Comparison of ENCODE assay signal across 8 cellular contexts in genomic region chr17:51860934-51861561, GRCh38.
A peak's percentile ranks its signal among the peaks of the same experiment; 100 is the strongest.
DNase-seq lines count a peak whose midpoint lies in the region; ATAC-seq, FAIRE-seq and TF ChIP-seq lines count a peak whose summit lies in the region.

No MANE protein-coding gene starts in this region.

- no peaks in the 10 kb centered on the region for H3K27me3 ChIP-seq in MM.1S (replicated peaks; ENCODE audit: insufficient read depth, low read length)
- H3K27me3 ChIP-seq in HepG2 (ENCODE audit: control insufficient read depth in 1 of 2, insufficient read depth in 2 of 2, low read length in 2 of 2), result no peaks in the 10 kb centered on the region

- H3K4me2 ChIP-seq in MM.1S (ENCODE audit: low read depth, low read length) (no peak overlapping the region), HepG2 (ENCODE audit: low read depth, low read length) (no peak overlapping the region)

- H3K27me3 Mint-ChIP-seq in activated CD8-positive, alpha-beta T cell treated with anti-CD3 and anti-CD28 coated beads for 36 hours, result no peaks in the 10 kb centered on the region

- H3K36me3 ChIP-seq in MM.1S (replicated peaks; ENCODE audit: insufficient read depth, low read length), result no peaks in the 10 kb centered on the region
- no peaks in the 10 kb centered on the region for H3K36me3 ChIP-seq in HepG2 (replicated peaks in 1 of 2; ENCODE audit: control insufficient read depth in 1 of 2, insufficient read depth in 2 of 2, low read length in 2 of 2)

- CTCF ChIA-PET in AG04449 (lab: Yijun Ruan, JAX) (interaction anchor here (1.1 to 2.5 kb wide), 5 partner anchors 12 to 252 kb away, joined by 3 to 44 read pairs (median 4); no protein-coding TSS in a partner anchor), HepG2 (lab: Yijun Ruan, JAX; ENCODE audit: low intra/inter-chr PET ratio, low total read pairs) (no interaction called here)
- CTCF ChIA-PET in activated CD8-positive, alpha-beta T cell treated with anti-CD3 and anti-CD28 coated beads for 36 hours (lab: Charles Lee), result interaction anchor here (0.8 to 1.0 kb wide), 2 partner anchors 29 to 128 kb away, joined by 3 read pairs; no protein-coding TSS in a partner anchor

- H3K9ac ChIP-seq in MM.1S (ENCODE audit: low read length) (no peak overlapping the region), HepG2 (ENCODE audit: insufficient read depth, low read depth, low read length) (no peak overlapping the region)

- H3K9me3 Mint-ChIP-seq in activated CD8-positive, alpha-beta T cell treated with anti-CD3 and anti-CD28 coated beads for 36 hours, result no peaks in the 10 kb centered on the region

- TF ChIP-seq RAD21 in HepG2 (CRISPR knock-in tag; IDR thresholded peaks at IDR 0.05), result no peak

- H4K20me1 ChIP-seq in MM.1S (ENCODE audit: insufficient read depth, low read length), result no peaks in the 10 kb centered on the region
- no peaks in the 10 kb centered on the region for H4K20me1 ChIP-seq in HepG2 (ENCODE audit: insufficient read depth, low read length)

- H3K9me3 ChIP-seq in MM.1S (replicated peaks; ENCODE audit: insufficient read depth, low read length) (no peaks in the 10 kb centered on the region), HepG2 (ENCODE audit: low read length) (no peaks in the 10 kb centered on the region)

- H2AFZ ChIP-seq in MM.1S (ENCODE audit: low read length) (no peak overlapping the region), HepG2 (ENCODE audit: low read length) (no peak overlapping the region)

- H3K4me3 Mint-ChIP-seq in activated CD8-positive, alpha-beta T cell treated with anti-CD3 and anti-CD28 coated beads for 36 hours, result no peak overlapping the region

- H3K79me2 ChIP-seq in MM.1S (ENCODE audit: low read length) (no peaks in the 10 kb centered on the region), HepG2 (ENCODE audit: insufficient read depth, low read length) (no peaks in the 10 kb centered on the region)

- no peak overlapping the region for H3K27ac Mint-ChIP-seq in activated CD8-positive, alpha-beta T cell treated with anti-CD3 and anti-CD28 coated beads for 36 hours

- H3K36me3 Mint-ChIP-seq in activated CD8-positive, alpha-beta T cell treated with anti-CD3 and anti-CD28 coated beads for 36 hours (ENCODE audit: low read depth), result no peaks in the 10 kb centered on the region

- no TSS peak for BruUV-seq in HepG2 (replicated peaks; lab: Mats Ljungman, UMichigan)

- DNase-seq in AG04449 (ENCODE audit: low read depth, low spot score) (no peak), GM10266 (ENCODE audit: extremely low spot score) (peak; percentile 30), MM.1S (peak; percentile 45), HepG2 (ENCODE audit: low spot score) (peak; percentile 44), cortex of kidney (lab: John Stamatoyannopoulos, UW) (no peak)
- DNase-seq in activated CD8-positive, alpha-beta T cell treated with anti-CD3 and anti-CD28 coated beads for 36 hours, result peak; percentile 31

- POLR2A ChIA-PET in AG04449 (lab: Yijun Ruan, JAX) (no interaction called here), HepG2 (lab: Yijun Ruan, JAX) (no interaction called here)
- POLR2A ChIA-PET in activated CD8-positive, alpha-beta T cell treated with anti-CD3 and anti-CD28 coated beads for 36 hours (lab: Charles Lee), result no interaction called here

- TF ChIP-seq CTCF in AG04449 (IDR thresholded peaks at IDR 0.05; ENCODE audit: insufficient read depth, low read length, missing control alignments), result peak; percentile 70
- TF ChIP-seq CTCF in GM10266 (IDR thresholded peaks at IDR 0.05; ENCODE audit: control insufficient read depth, insufficient read depth, low read depth, missing control alignments), result peak; percentile 65
- peak; percentile 87 for TF ChIP-seq CTCF in MM.1S (IDR thresholded peaks at IDR 0.05; ENCODE audit: low read length)
- peak; percentile 49 for TF ChIP-seq CTCF in activated CD8-positive, alpha-beta T cell treated with anti-CD3 and anti-CD28 coated beads for 36 hours (IDR thresholded peaks at IDR 0.05)
- TF ChIP-seq CTCF in HepG2 (CRISPR knock-in tag; IDR thresholded peaks at IDR 0.05), result peak; percentile 78

- FAIRE-seq in HepG2 (lab: Jason Lieb, UNC), result peak; percentile 77

- TF ChIP-seq POLR2A in HepG2 (IDR thresholded peaks at IDR 0.05; ENCODE audit: insufficient read depth in 1 of 2, low read depth in 2 of 2, low read length in 2 of 2), result no peak

- TF ChIP-seq EP300 in HepG2 (IDR thresholded peaks at IDR 0.05; ENCODE audit: low read depth in 2 of 2, low read length in 2 of 2), result no peak
- TF ChIP-seq EP300 in HepG2 (CRISPR knock-in tag; IDR thresholded peaks at IDR 0.05; ENCODE audit: borderline replicate concordance), result no peak

- H3K27ac ChIP-seq in MM.1S (ENCODE audit: low read length), result no peak overlapping the region
- no peak overlapping the region for H3K27ac ChIP-seq in HepG2 (ENCODE audit: extremely low read length, insufficient read depth, low read length)

- no peak for ATAC-seq in activated CD8-positive, alpha-beta T cell treated with anti-CD3 and anti-CD28 coated beads for 36 hours
- ATAC-seq in HepG2, result peak; percentile 76
- ATAC-seq in GM19328 (IDR thresholded peaks at IDR 0.05; ENCODE audit: unreplicated experiment), result no peak
- no peak for ATAC-seq in GM21737 (IDR thresholded peaks at IDR 0.05; ENCODE audit: unreplicated experiment)

- no peak overlapping the region for H3K4me3 ChIP-seq in AG04449 (ENCODE audit: low read depth, low read length)
- H3K4me3 ChIP-seq in MM.1S (ENCODE audit: low read length), result no peak overlapping the region
- no peak overlapping the region for H3K4me3 ChIP-seq in HepG2 (replicated peaks in 1 of 3; ENCODE audit: insufficient read depth in 1 of 3, low read depth in 2 of 3, low read length in 3 of 3)

- H3F3A ChIP-seq in MM.1S (ENCODE audit: insufficient read depth, low read length), result no peaks in the 10 kb centered on the region

- 9% methylated on average over 6 of the region's 6 CpGs for WGBS in HepG2 (ENCODE audit: low lambda C conversion rate)

- intact Hi-C loops in activated CD8-positive, alpha-beta T cell treated with anti-CD3 and anti-CD28 coated beads for 36 hours (cut with micrococcal nuclease), result loop anchor here (10.0 kb wide), 1 partner anchor 244 kb away; no protein-coding TSS in a partner anchor
- intact Hi-C loops in HepG2 (cut with micrococcal nuclease; ENCODE audit: unreplicated experiment), result no loop called here

- no peaks in the 10 kb centered on the region for H3K9me2 ChIP-seq in MM.1S (replicated peaks; ENCODE audit: insufficient read depth, low read length)

- H3K4me1 ChIP-seq in MM.1S (ENCODE audit: low read length) (no peaks in the 10 kb centered on the region), HepG2 (ENCODE audit: insufficient read depth, low read length) (no peaks in the 10 kb centered on the region)

- in situ Hi-C loops in HepG2 (cut with HindIII; ENCODE audit: extremely low pct_ligation_motif_present, low pct_unique_long_range_greater_than_20kb), result loop anchor here (25.0 kb wide), 2 partner anchors 251 to 474 kb away; no protein-coding TSS in a partner anchor

- H3K4me1 Mint-ChIP-seq in activated CD8-positive, alpha-beta T cell treated with anti-CD3 and anti-CD28 coated beads for 36 hours (ENCODE audit: low read depth), result no peaks in the 10 kb centered on the region

TF ChIP-seq in HepG2, 621 proteins besides CTCF, POLR2A, EP300 and RAD21 (continues in another document):
- no peak for TF ChIP-seq RNF219 (CRISPR knock-in tag; IDR thresholded peaks at IDR 0.05)
- no peak for TF ChIP-seq CHD4 (IDR thresholded peaks at IDR 0.05; ENCODE audit: borderline replicate concordance, low read length)
- peak; percentile 55; the same call in 1 of the 2 replicates for TF ChIP-seq SMC3 (IDR thresholded peaks at IDR 0.05; ENCODE audit: low read length)
- TF ChIP-seq MLX (CRISPR knock-in tag; IDR thresholded peaks at IDR 0.05), result no peak

Comparison
In these comparisons a context has a peak if more than half of its experiments do, and no peak if none do; other contexts are left out.
1. DNase-seq: peak in GM10266 (single experiment), MM.1S (single experiment), activated CD8-positive, alpha-beta T cell treated with anti-CD3 and anti-CD28 coated beads for 36 hours (single experiment) and HepG2 (single experiment); none in AG04449 (single experiment) and cortex of kidney (single experiment).
2. Peak in every context shown above with its lines, with median percentiles within 50 percentile points of each other: CTCF ChIP-seq.